8 cellular contexts compared by ENCODE assay signal in the genomic region with DNA sequence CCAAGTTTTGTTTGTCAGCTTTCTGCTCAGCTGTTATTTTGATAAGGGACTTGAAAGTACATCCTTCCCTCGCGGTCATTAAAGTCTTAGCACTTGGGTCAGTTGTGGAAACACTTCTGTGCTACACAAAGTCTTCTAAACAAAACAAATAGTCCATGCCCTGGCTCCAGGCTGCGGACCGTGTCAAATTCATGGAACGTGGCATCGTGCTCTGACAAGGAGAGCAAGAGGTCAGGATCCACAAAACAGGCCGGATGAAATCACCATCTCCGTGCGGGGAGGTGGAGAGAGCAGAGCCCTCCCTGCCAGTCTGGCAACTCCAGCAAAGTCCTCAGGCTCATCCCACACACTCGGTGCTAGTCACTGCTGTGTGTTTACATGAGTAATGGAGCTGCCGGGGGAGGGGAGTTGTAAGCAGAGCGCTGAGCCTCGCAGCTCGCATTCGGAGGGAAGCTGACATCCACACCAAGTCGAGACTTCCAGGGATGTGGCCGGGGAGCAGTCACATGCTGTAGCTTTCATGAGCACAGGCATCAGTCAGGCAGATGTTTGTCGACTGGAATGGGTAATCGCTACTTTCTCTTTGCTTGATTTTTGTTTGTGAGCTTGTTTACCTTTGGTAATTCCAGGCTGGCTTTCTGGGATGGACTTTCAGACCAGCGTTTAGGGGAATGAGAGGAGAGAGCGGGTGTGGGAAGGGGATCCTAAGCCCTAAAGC.
DNase-seq lines count a peak whose midpoint lies in the region; ATAC-seq and TF ChIP-seq lines count a peak whose summit lies in the region.

No MANE protein-coding gene starts in this region.

- H3K9ac ChIP-seq in OCI-LY1 (ENCODE audit: low read length): peak overlapping the region; percentile 87

- H3K9me3 ChIP-seq in OCI-LY1 (ENCODE audit: low read length): no peaks in the 10 kb centered on the region

- peaks cover 96% of the 10 kb centered on the region for H3K36me3 Mint-ChIP-seq in activated T-helper 17 cell treated with anti-CD3 and anti-CD28 coated beads, Interleukin-2, amount 50 U/mL, for 72 hours (ENCODE audit: low read depth)
- peaks cover 32 to 45% of the 10 kb centered on the region in 2 donors for H3K36me3 Mint-ChIP-seq in naive B cell
- H3K36me3 Mint-ChIP-seq in stimulated activated memory B cell treated with anti-CD40 and anti-IgM and Interleukin-4, amounts not matched to agents 10 μg/mL and 1 μg/mL and 100 μg/mL, for 72 hours: peaks cover 69% of the 10 kb centered on the region

- peaks cover 38% of the 10 kb centered on the region for H3K4me1 Mint-ChIP-seq in activated T-helper 17 cell treated with anti-CD3 and anti-CD28 coated beads, Interleukin-2, amount 50 U/mL, for 72 hours
- peaks cover 79 to 99% (median 91%) of the 10 kb centered on the region in 3 donors for H3K4me1 Mint-ChIP-seq in naive B cell
- H3K4me1 Mint-ChIP-seq in stimulated activated memory B cell treated with anti-CD40 and anti-IgM and Interleukin-4, amounts not matched to agents 10 μg/mL and 1 μg/mL and 100 μg/mL, for 72 hours: peaks cover 87% of the 10 kb centered on the region

- H3K27me3 ChIP-seq in OCI-LY1 (ENCODE audit: insufficient read depth, low read length): no peaks in the 10 kb centered on the region

- H3K4me1 ChIP-seq in OCI-LY1 (ENCODE audit: insufficient read depth, low read length, severe bottlenecking): peaks cover 100% of the 10 kb centered on the region

- peaks cover 13% of the 10 kb centered on the region; the same call in 1 of the 2 replicates for H3F3A ChIP-seq in OCI-LY1 (ENCODE audit: insufficient read depth, low read length)

- no peaks in the 10 kb centered on the region for H3K9me2 ChIP-seq in OCI-LY1 (ENCODE audit: low read depth, low read length)

- peaks cover 30% of the 10 kb centered on the region for H3K79me2 ChIP-seq in OCI-LY1 (ENCODE audit: insufficient read depth, low read length)

- H3K4me2 ChIP-seq in OCI-LY1 (ENCODE audit: low read length): peak overlapping the region; percentile 94

- H3K4me3 Mint-ChIP-seq in activated T-helper 17 cell treated with anti-CD3 and anti-CD28 coated beads, Interleukin-2, amount 50 U/mL, for 72 hours: peak overlapping the region; percentile 98
- peak overlapping the region; percentile 74 to 93 (median 80) for H3K4me3 Mint-ChIP-seq in naive B cell
- peak overlapping the region; percentile 98 for H3K4me3 Mint-ChIP-seq in stimulated activated memory B cell treated with anti-CD40 and anti-IgM and Interleukin-4, amounts not matched to agents 10 μg/mL and 1 μg/mL and 100 μg/mL, for 72 hours

- peak overlapping the region; percentile 98 for H3K27ac Mint-ChIP-seq in activated T-helper 17 cell treated with anti-CD3 and anti-CD28 coated beads, Interleukin-2, amount 50 U/mL, for 72 hours
- peak overlapping the region; percentile 42 to 97 (median 93) for H3K27ac Mint-ChIP-seq in naive B cell
- H3K27ac Mint-ChIP-seq in stimulated activated memory B cell treated with anti-CD40 and anti-IgM and Interleukin-4, amounts not matched to agents 10 μg/mL and 1 μg/mL and 100 μg/mL, for 72 hours: peak overlapping the region; percentile 99

- H3K27ac ChIP-seq in OCI-LY1 (ENCODE audit: low read depth, low read length, poor library complexity, severe bottlenecking): peak overlapping the region; percentile 94

- no peaks in the 10 kb centered on the region for H4K20me1 ChIP-seq in OCI-LY1 (ENCODE audit: insufficient read depth, low read length)

- no peak for TF ChIP-seq CTCF in OCI-LY1 (IDR thresholded peaks at IDR 0.05; ENCODE audit: low read length)

- H3K27me3 Mint-ChIP-seq in activated T-helper 17 cell treated with anti-CD3 and anti-CD28 coated beads, Interleukin-2, amount 50 U/mL, for 72 hours: no peaks in the 10 kb centered on the region
- H3K27me3 Mint-ChIP-seq in naive B cell: no peaks in the 10 kb centered on the region
- H3K27me3 Mint-ChIP-seq in stimulated activated memory B cell treated with anti-CD40 and anti-IgM and Interleukin-4, amounts not matched to agents 10 μg/mL and 1 μg/mL and 100 μg/mL, for 72 hours: no peaks in the 10 kb centered on the region

- peak; percentile 99 for DNase-seq in fibroblast of gingiva (ENCODE audit: low read depth)
- no peak for DNase-seq in naive B cell

- H2AFZ ChIP-seq in OCI-LY1 (ENCODE audit: low read length): no peak overlapping the region

- peak overlapping the region; percentile 71 for H3K4me3 ChIP-seq in OCI-LY1 (ENCODE audit: low read depth, low read length, poor library complexity, severe bottlenecking)

- peaks cover 25% of the 10 kb centered on the region for H3K36me3 ChIP-seq in OCI-LY1 (ENCODE audit: insufficient read depth, low read length)

- peaks cover 4% of the 10 kb centered on the region for H3K9me3 Mint-ChIP-seq in activated T-helper 17 cell treated with anti-CD3 and anti-CD28 coated beads, Interleukin-2, amount 50 U/mL, for 72 hours
- H3K9me3 Mint-ChIP-seq in naive B cell: peaks cover 0 to 11% (median 4%) of the 10 kb centered on the region in 7 donors
- H3K9me3 Mint-ChIP-seq in stimulated activated memory B cell treated with anti-CD40 and anti-IgM and Interleukin-4, amounts not matched to agents 10 μg/mL and 1 μg/mL and 100 μg/mL, for 72 hours: no peaks in the 10 kb centered on the region

- peak; percentile 15 for ATAC-seq in GM18868 (IDR thresholded peaks at IDR 0.05; ENCODE audit: unreplicated experiment)
- ATAC-seq in activated T-helper 17 cell treated with anti-CD3 and anti-CD28 coated beads, Interleukin-2, amount 50 U/mL, for 72 hours (replicated peaks): peak; percentile 55
- no peak for ATAC-seq in naive B cell (ENCODE audit: low read depth in 2 of 2)
- ATAC-seq in stimulated activated memory B cell treated with anti-CD40 and anti-IgM and Interleukin-4, amounts not matched to agents 10 μg/mL and 1 μg/mL and 100 μg/mL, for 72 hours: peak; percentile 49
- ATAC-seq in GM18909 (IDR thresholded peaks at IDR 0.05; ENCODE audit: poor library complexity, unreplicated experiment): no peak
- no peak for ATAC-seq in HG03039 (IDR thresholded peaks at IDR 0.05; ENCODE audit: unreplicated experiment)

Comparison
In these comparisons a context has a peak if more than half of its experiments do, and no peak if none do; other contexts are left out.
1. ATAC-seq: peak in GM18868 (single experiment), activated T-helper 17 cell treated with anti-CD3 and anti-CD28 coated beads, Interleukin-2, amount 50 U/mL, for 72 hours (single experiment) and stimulated activated memory B cell treated with anti-CD40 and anti-IgM and Interleukin-4, amounts not matched to agents 10 μg/mL and 1 μg/mL and 100 μg/mL, for 72 hours (single experiment); none in naive B cell (0 of 2), GM18909 (single experiment) and HG03039 (single experiment).
2. Peak in every context shown above with its lines, with median percentiles within 50 percentile points of each other: H3K27ac Mint-ChIP-seq and H3K4me3 Mint-ChIP-seq.